15 cellular contexts compared by ENCODE assay signal in genomic region chr7:75456403-75456802, GRCh38. TPM values are rescaled to one million over a fixed set of nuclear protein-coding genes. Genes with fewer than 3 reads are reported as not detected.
"Had no signal": no experiment of that assay in that cellular context is flagged by ENCODE, and none has a peak within 500 bp of the region (broad histone marks: within the 10 kb centered on the region; RNA-seq: fewer than 3 reads in every experiment).

No MANE protein-coding gene starts in this region.

RNA-seq across cellular contexts. Expression of gene SPDYE5, which starts 35.7 kb away (rescaled TPM):
- total RNA-seq: dermis microvascular lymphatic vessel endothelial cell, esophagus squamous epithelium, kidney epithelial cell, left cardiac atrium, left lung, mammary epithelial cell, occipital lobe, sigmoid colon, skeletal muscle tissue, subcutaneous adipose tissue, temporal lobe, urinary bladder had no signal
- polyA plus RNA-seq: heart right ventricle, mammary epithelial cell, right cardiac atrium, stomach had no signal
